22 cellular contexts compared by ENCODE assay signal in the genomic region with DNA sequence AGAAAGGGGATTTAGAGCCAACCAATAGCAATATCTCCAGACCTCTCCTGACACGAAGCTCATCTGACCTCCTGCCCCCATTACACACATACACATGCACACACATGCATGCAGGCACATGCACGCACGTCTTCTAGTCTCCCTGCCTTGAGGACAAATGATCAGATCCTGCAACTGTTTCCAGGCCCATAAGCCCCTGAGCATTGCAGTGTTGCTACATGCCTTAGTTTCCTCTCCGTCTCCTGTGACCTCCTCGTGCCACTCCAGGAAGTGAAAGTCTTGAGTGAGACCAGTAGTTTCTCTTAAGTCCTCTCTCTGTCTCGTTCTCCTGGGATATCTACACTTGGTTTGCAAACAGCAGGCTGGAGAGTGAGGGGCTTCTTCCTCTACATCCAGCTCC. TPM values are rescaled to one million over a fixed set of nuclear protein-coding genes. Genes with fewer than 3 reads are reported as not detected.
DNase-seq lines count a peak whose midpoint lies in the region; ATAC-seq, FAIRE-seq and TF ChIP-seq lines count a peak whose summit lies in the region.
"Had no signal": no experiment of that assay in that cellular context is flagged by ENCODE, and none has a peak within 500 bp of the region (broad histone marks: within the 10 kb centered on the region; RNA-seq: fewer than 3 reads in every experiment).

No MANE protein-coding gene starts in this region.

- no peaks in the 10 kb centered on the region for H3K9me2 ChIP-seq in OCI-LY7 (ENCODE audit: insufficient read depth, low read length)
- H3K9me2 ChIP-seq in hepatocyte (replicated peaks; ENCODE audit: insufficient read depth): no peaks in the 10 kb centered on the region

- in situ Hi-C loops in HepG2 (cut with HindIII; ENCODE audit: extremely low pct_ligation_motif_present, low pct_unique_long_range_greater_than_20kb): no loop called here

- WGBS in right lobe of liver (ENCODE audit: insufficient coverage, low coverage, low lambda C conversion rate, missing lambda C conversion rate): 42% methylated on average over 4 of the region's 6 CpGs
- WGBS in HepG2 (ENCODE audit: low lambda C conversion rate): 15% methylated on average over 6 of the region's 6 CpGs
- 64% methylated on average over 6 of the region's 6 CpGs for WGBS in hepatocyte (ENCODE audit: low lambda C conversion rate, missing lambda C conversion rate)

- no peaks in the 10 kb centered on the region for H3K36me3 ChIP-seq in right lobe of liver
- no peaks in the 10 kb centered on the region for H3K36me3 ChIP-seq in HepG2 (replicated peaks in 1 of 2; ENCODE audit: control insufficient read depth in 1 of 2, insufficient read depth in 2 of 2, low read length in 2 of 2)
- peaks cover 78% of the 10 kb centered on the region for H3K36me3 ChIP-seq in OCI-LY7 (ENCODE audit: insufficient read depth, low read length)
- H3K36me3 ChIP-seq in lower lobe of right lung: peaks cover 5% of the 10 kb centered on the region
- no peaks in the 10 kb centered on the region for H3K36me3 ChIP-seq in hepatocyte (replicated peaks; ENCODE audit: insufficient read depth, low read depth)
- H3K36me3 ChIP-seq: colonic mucosa had no signal

- H3K27ac ChIP-seq in right lobe of liver (no peak overlapping the region), HepG2 (ENCODE audit: extremely low read length, insufficient read depth, low read length) (no peak overlapping the region), OCI-LY7 (ENCODE audit: low read depth, low read length, poor library complexity, severe bottlenecking) (peak overlapping the region; percentile 91), lower lobe of right lung (peak overlapping the region; percentile 28), hepatocyte (no peak overlapping the region)
- H3K27ac ChIP-seq: colonic mucosa, stomach had no signal

- no peak for TF ChIP-seq CTCF in right lobe of liver (IDR thresholded peaks at IDR 0.05)
- TF ChIP-seq CTCF in HepG2 (CRISPR knock-in tag; IDR thresholded peaks at IDR 0.05): no peak
- TF ChIP-seq CTCF in OCI-LY7 (conservative IDR thresholded peaks at IDR 0.05; ENCODE audit: low read length): no peak
- TF ChIP-seq CTCF in lower lobe of right lung (IDR thresholded peaks at IDR 0.05): no peak
- no peak for TF ChIP-seq CTCF in hepatocyte (IDR thresholded peaks at IDR 0.05; ENCODE audit: poor library complexity)

- H3K9me3 ChIP-seq in right lobe of liver (no peaks in the 10 kb centered on the region), HepG2 (ENCODE audit: low read length) (no peaks in the 10 kb centered on the region), OCI-LY7 (ENCODE audit: low read length) (no peaks in the 10 kb centered on the region), lower lobe of right lung (no peaks in the 10 kb centered on the region), hepatocyte (ENCODE audit: low read depth) (no peaks in the 10 kb centered on the region)
- H3K9me3 ChIP-seq: colonic mucosa, stomach had no signal

- H4K20me1 ChIP-seq in HepG2 (ENCODE audit: insufficient read depth, low read length): no peaks in the 10 kb centered on the region
- H4K20me1 ChIP-seq in OCI-LY7 (ENCODE audit: insufficient read depth, low read length): peaks cover 25% of the 10 kb centered on the region
- no peaks in the 10 kb centered on the region for H4K20me1 ChIP-seq in hepatocyte (ENCODE audit: insufficient read depth, poor library complexity, severe bottlenecking)

- H3K4me3 ChIP-seq in right lobe of liver (no peak overlapping the region), HepG2 (replicated peaks in 1 of 3; ENCODE audit: insufficient read depth in 1 of 3, low read depth in 2 of 3, low read length in 3 of 3) (no peak overlapping the region), OCI-LY7 (ENCODE audit: low read depth, low read length, poor library complexity, severe bottlenecking) (peak overlapping the region; percentile 16), lower lobe of right lung (no peak overlapping the region), hepatocyte (no peak overlapping the region)
- H3K4me3 ChIP-seq: colonic mucosa, lung, stomach had no signal

- H3K4me2 ChIP-seq in HepG2 (ENCODE audit: low read depth, low read length): no peak overlapping the region
- H3K4me2 ChIP-seq in OCI-LY7 (ENCODE audit: low read length): peak overlapping the region; percentile 91
- H3K4me2 ChIP-seq in hepatocyte: no peak overlapping the region

- DNase-seq in right lobe of liver (no peak), HepG2 (ENCODE audit: low spot score) (no peak), OCI-LY7 (ENCODE audit: low spot score) (peak; percentile 48), lower lobe of right lung (no peak), hepatocyte (ENCODE audit: low spot score) (no peak), GOT3 (lab: John Stamatoyannopoulos, UW) (no peak), T1000 (lab: John Stamatoyannopoulos, UW) (no peak), GM19238 (ENCODE audit: insufficient read length, low spot score) (no peak)
- DNase-seq: activated CD4-positive, alpha-beta T cell treated with anti-CD3 and anti-CD28 coated beads for 36 hours; colonic mucosa; Kasumi-1; NCI-H1417; NCI-H2171; stimulated activated CD4-positive, alpha-beta T cell treated with anti-CD3 and anti-CD28 coated beads, Interleukin-2, amount 100 ng/mL, for 24 hours; stomach had no signal

- TF ChIP-seq EP300 in HepG2 (IDR thresholded peaks at IDR 0.05; ENCODE audit: low read depth in 2 of 2, low read length in 2 of 2) (no peak), HepG2 (CRISPR knock-in tag; IDR thresholded peaks at IDR 0.05; ENCODE audit: borderline replicate concordance) (no peak)

- TF ChIP-seq RAD21 in HepG2 (CRISPR knock-in tag; IDR thresholded peaks at IDR 0.05): no peak

- FAIRE-seq in HepG2 (lab: Jason Lieb, UNC): no peak
- FAIRE-seq: endometrium, RCC 7860, TTC549 had no signal

- no peaks in the 10 kb centered on the region for H3K79me2 ChIP-seq in HepG2 (ENCODE audit: insufficient read depth, low read length)
- peaks cover 100% of the 10 kb centered on the region for H3K79me2 ChIP-seq in OCI-LY7 (ENCODE audit: insufficient read depth, low read depth, low read length)
- H3K79me2 ChIP-seq in hepatocyte: no peaks in the 10 kb centered on the region

- ATAC-seq in right lobe of liver (peak; percentile 26 to 46 (median 36)), HepG2 (no peak), lower lobe of right lung (peak; percentile 17 to 23)
- ATAC-seq: activated CD4-positive, alpha-beta T cell treated with anti-CD3 and anti-CD28 coated beads for 36 hours; SK-N-SH treated with all-trans-retinoic acid at 6 μM for 48 hours had no signal

- POLR2A ChIA-PET in HepG2 (lab: Yijun Ruan, JAX): no interaction called here
- POLR2A ChIA-PET in OCI-LY7 (lab: Charles Lee): no interaction called here

- no peak overlapping the region for H3K9ac ChIP-seq in HepG2 (ENCODE audit: insufficient read depth, low read depth, low read length)

- H3K27me3 ChIP-seq in right lobe of liver (no peaks in the 10 kb centered on the region), HepG2 (ENCODE audit: control insufficient read depth in 1 of 2, insufficient read depth in 2 of 2, low read length in 2 of 2) (peaks cover 0 to 15% of the 10 kb centered on the region in 2 experiments; a peak in 2 of 5 replicates), lower lobe of right lung (ENCODE audit: low read depth) (no peaks in the 10 kb centered on the region), hepatocyte (peaks cover 28% of the 10 kb centered on the region)
- H3K27me3 ChIP-seq: colonic mucosa had no signal

- H2AFZ ChIP-seq in HepG2 (ENCODE audit: low read length): no peak overlapping the region
- no peak overlapping the region for H2AFZ ChIP-seq in OCI-LY7 (ENCODE audit: low read length)
- no peak overlapping the region for H2AFZ ChIP-seq in hepatocyte

- CTCF ChIA-PET in HepG2 (lab: Yijun Ruan, JAX; ENCODE audit: low intra/inter-chr PET ratio, low total read pairs): no interaction called here
- CTCF ChIA-PET in OCI-LY7 (lab: Charles Lee; ENCODE audit: unreplicated experiment): no interaction called here

- intact Hi-C loops in right lobe of liver (cut with DNase I): no loop called here
- intact Hi-C loops in HepG2 (cut with micrococcal nuclease; ENCODE audit: unreplicated experiment): no loop called here
- intact Hi-C loops in OCI-LY7 (cut with micrococcal nuclease; ENCODE audit: unreplicated experiment): no loop called here
- intact Hi-C loops in lower lobe of right lung (cut with DNase I): no loop called here

- TF ChIP-seq POLR2A in right lobe of liver (IDR thresholded peaks at IDR 0.05) (no peak), HepG2 (IDR thresholded peaks at IDR 0.05; ENCODE audit: insufficient read depth in 1 of 2, low read depth in 2 of 2, low read length in 2 of 2) (no peak)

- BruUV-seq in HepG2 (replicated peaks; lab: Mats Ljungman, UMichigan) (no TSS peak), OCI-LY7 (replicated peaks; lab: Mats Ljungman, UMichigan) (no TSS peak)

- H3K4me1 ChIP-seq in right lobe of liver (peaks cover 0 to 6% (median 0%) of the 10 kb centered on the region in 4 donors), HepG2 (ENCODE audit: insufficient read depth, low read length) (no peaks in the 10 kb centered on the region), OCI-LY7 (ENCODE audit: insufficient read depth, low read length, poor library complexity, severe bottlenecking) (peaks cover 97% of the 10 kb centered on the region), lower lobe of right lung (peaks cover 93% of the 10 kb centered on the region), hepatocyte (ENCODE audit: insufficient read depth) (no peaks in the 10 kb centered on the region)
- H3K4me1 ChIP-seq: colonic mucosa had no signal

RNA-seq across cellular contexts. Expression of a gene that starts 8.2 kb away (rescaled TPM):
- total RNA-seq in right lobe of liver (1 to 10 TPM in 5 of 6 experiments, under 1 TPM in 1; 0.95 to 6.4 (median 3.3) TPM), HepG2 (2016; rRNA removed; fragmentation: Illumina TruSeq; extraction: Trizol) (0.09 and 0.11 TPM in 2 replicates), OCI-LY7 (2022) (101 and 124 TPM in 2 replicates), lower lobe of right lung (119 TPM), hepatocyte (0.08 TPM in 1 of 2 replicates, not detected in the other)
- 0.09 TPM in 1 of 2 replicates, not detected in the other for total RNA-seq in HepG2 (2016; cell fraction: cytosol; rRNA removed; fragmentation: Illumina TruSeq; extraction: Trizol; ENCODE audit: low read depth)
- total RNA-seq in HepG2 (2016; cell fraction: insoluble cytoplasmic fraction; rRNA removed; fragmentation: Illumina TruSeq; extraction: Trizol): 0.10 and 0.13 TPM in 2 replicates
- 0.09 and 0.21 TPM in 2 replicates for total RNA-seq in HepG2 (2016; cell fraction: membrane; rRNA removed; fragmentation: Illumina TruSeq; extraction: Trizol)
- 0.19 TPM in 1 of 2 replicates, not detected in the other for total RNA-seq in HepG2 (2016; cell fraction: nucleus; rRNA removed; fragmentation: Illumina TruSeq; extraction: Trizol)
- polyA plus RNA-seq in HepG2 (2011; rRNA removed) (0.05 and 0.08 TPM in 2 replicates), hepatocyte (0.24 and 1.1 TPM in 2 replicates)
- polyA plus RNA-seq in HepG2 (2011; cell fraction: cytosol; rRNA removed): 0.10 and 0.11 TPM in 2 replicates
- 0.28 and 0.47 TPM in 2 replicates for polyA plus RNA-seq in HepG2 (2011; cell fraction: nucleus; rRNA removed)
- 0.36 and 0.56 TPM in 2 replicates for polyA plus RNA-seq in HepG2 (2012)
- polyA plus RNA-seq in HepG2 (2016; cell fraction: cytosol; fragmentation: Illumina TruSeq; extraction: Trizol; ENCODE audit: low read depth): 0.11 and 0.14 TPM in 2 replicates
- polyA plus RNA-seq in HepG2 (2016; cell fraction: insoluble cytoplasmic fraction; fragmentation: Illumina TruSeq; extraction: Trizol; ENCODE audit: low read depth): 0.13 TPM in 1 of 2 replicates, not detected in the other
- 0.24 TPM in 1 of 2 replicates, not detected in the other for polyA plus RNA-seq in HepG2 (2016; cell fraction: membrane; fragmentation: Illumina TruSeq; extraction: Trizol; ENCODE audit: low read depth)
- polyA plus RNA-seq in HepG2 (2016; cell fraction: nucleus; fragmentation: Illumina TruSeq; extraction: Trizol; ENCODE audit: insufficient read depth, low read depth): 0.15 TPM in 1 of 2 replicates, not detected in the other
- 0.06 and 1.5 TPM in 2 replicates for polyA minus RNA-seq in HepG2 (2011; rRNA and poly(A)+ RNA removed; ENCODE audit: low replicate concordance)
- 0.26 TPM in 1 of 2 replicates, not detected in the other for polyA minus RNA-seq in HepG2 (2011; cell fraction: cytosol; rRNA and poly(A)+ RNA removed)
- polyA minus RNA-seq in HepG2 (2011; cell fraction: nucleus; rRNA and poly(A)+ RNA removed): 0.12 and 0.26 TPM in 2 replicates
- total RNA-seq in OCI-LY7 (2014; rRNA removed; shearing (Covaris generic)): 56.1 and 68.7 TPM in 2 replicates
- total RNA-seq: G401, osteocyte had no signal

RNA-seq across cellular contexts. Expression of a gene that starts 57.0 kb away (rescaled TPM):
- total RNA-seq in right lobe of liver: 10 to 100 TPM; 35.8 to 93.8 (median 54.1) TPM
- 57.9 and 70.4 TPM in 2 replicates for total RNA-seq in HepG2 (2016; rRNA removed; fragmentation: Illumina TruSeq; extraction: Trizol)
- total RNA-seq in HepG2 (2016; cell fraction: cytosol; rRNA removed; fragmentation: Illumina TruSeq; extraction: Trizol; ENCODE audit: low read depth): 68.6 and 86.7 TPM in 2 replicates
- 54.1 and 71.8 TPM in 2 replicates for total RNA-seq in HepG2 (2016; cell fraction: insoluble cytoplasmic fraction; rRNA removed; fragmentation: Illumina TruSeq; extraction: Trizol)
- total RNA-seq in HepG2 (2016; cell fraction: membrane; rRNA removed; fragmentation: Illumina TruSeq; extraction: Trizol): 117 and 144 TPM in 2 replicates
- 35.4 and 46.3 TPM in 2 replicates for total RNA-seq in HepG2 (2016; cell fraction: nucleus; rRNA removed; fragmentation: Illumina TruSeq; extraction: Trizol)
- polyA plus RNA-seq in HepG2 (2011; rRNA removed): 51.5 and 54.4 TPM in 2 replicates
- 69.5 and 78.6 TPM in 2 replicates for polyA plus RNA-seq in HepG2 (2011; cell fraction: cytosol; rRNA removed)
- polyA plus RNA-seq in HepG2 (2011; cell fraction: nucleus; rRNA removed): 40.4 and 50.2 TPM in 2 replicates
- 45.6 and 55.0 TPM in 2 replicates for polyA plus RNA-seq in HepG2 (2012)
- 70.9 and 88.4 TPM in 2 replicates for polyA plus RNA-seq in HepG2 (2016; cell fraction: cytosol; fragmentation: Illumina TruSeq; extraction: Trizol; ENCODE audit: low read depth)
- polyA plus RNA-seq in HepG2 (2016; cell fraction: insoluble cytoplasmic fraction; fragmentation: Illumina TruSeq; extraction: Trizol; ENCODE audit: low read depth): 58.1 and 70.0 TPM in 2 replicates
- polyA plus RNA-seq in HepG2 (2016; cell fraction: membrane; fragmentation: Illumina TruSeq; extraction: Trizol; ENCODE audit: low read depth): 120 and 124 TPM in 2 replicates
- polyA plus RNA-seq in HepG2 (2016; cell fraction: nucleus; fragmentation: Illumina TruSeq; extraction: Trizol; ENCODE audit: insufficient read depth, low read depth): 60.2 and 65.5 TPM in 2 replicates
- polyA minus RNA-seq in HepG2 (2011; rRNA and poly(A)+ RNA removed; ENCODE audit: low replicate concordance): 31.7 and 71.0 TPM in 2 replicates
- 34.2 and 35.1 TPM in 2 replicates for polyA minus RNA-seq in HepG2 (2011; cell fraction: cytosol; rRNA and poly(A)+ RNA removed)
- polyA minus RNA-seq in HepG2 (2011; cell fraction: nucleus; rRNA and poly(A)+ RNA removed): 24.7 and 27.7 TPM in 2 replicates
- 12.7 and 17.6 TPM in 2 replicates for total RNA-seq in OCI-LY7 (2014; rRNA removed; shearing (Covaris generic))
- 13.5 and 15.1 TPM in 2 replicates for total RNA-seq in OCI-LY7 (2022)
- 29.9 TPM for total RNA-seq in lower lobe of right lung
- total RNA-seq in hepatocyte: 51.6 and 53.7 TPM in 2 replicates
- polyA plus RNA-seq in hepatocyte: 68.9 and 82.4 TPM in 2 replicates

RNA-seq across cellular contexts. Expression of a gene that starts 59.1 kb away (rescaled TPM):
- total RNA-seq in right lobe of liver (10 to 100 TPM; 15.2 to 25.9 (median 19.8) TPM), HepG2 (2016; rRNA removed; fragmentation: Illumina TruSeq; extraction: Trizol) (10.3 and 13.6 TPM in 2 replicates), OCI-LY7 (2022) (50.9 and 52.0 TPM in 2 replicates), lower lobe of right lung (34.6 TPM), hepatocyte (19.7 and 22.6 TPM in 2 replicates)
- total RNA-seq in HepG2 (2016; cell fraction: cytosol; rRNA removed; fragmentation: Illumina TruSeq; extraction: Trizol; ENCODE audit: low read depth): 35.7 and 39.7 TPM in 2 replicates
- total RNA-seq in HepG2 (2016; cell fraction: insoluble cytoplasmic fraction; rRNA removed; fragmentation: Illumina TruSeq; extraction: Trizol): 10.6 and 12.8 TPM in 2 replicates
- 14.4 and 15.9 TPM in 2 replicates for total RNA-seq in HepG2 (2016; cell fraction: membrane; rRNA removed; fragmentation: Illumina TruSeq; extraction: Trizol)
- total RNA-seq in HepG2 (2016; cell fraction: nucleus; rRNA removed; fragmentation: Illumina TruSeq; extraction: Trizol): 17.5 and 18.7 TPM in 2 replicates
- polyA plus RNA-seq in HepG2 (2011; rRNA removed) (8.5 and 9.5 TPM in 2 replicates), hepatocyte (22.3 and 29.0 TPM in 2 replicates)
- 6.6 and 6.8 TPM in 2 replicates for polyA plus RNA-seq in HepG2 (2011; cell fraction: cytosol; rRNA removed)
- polyA plus RNA-seq in HepG2 (2011; cell fraction: nucleus; rRNA removed): 17.0 and 19.5 TPM in 2 replicates
- polyA plus RNA-seq in HepG2 (2012): 10.3 and 12.0 TPM in 2 replicates
- polyA plus RNA-seq in HepG2 (2016; cell fraction: cytosol; fragmentation: Illumina TruSeq; extraction: Trizol; ENCODE audit: low read depth): 1.7 and 1.9 TPM in 2 replicates
- polyA plus RNA-seq in HepG2 (2016; cell fraction: insoluble cytoplasmic fraction; fragmentation: Illumina TruSeq; extraction: Trizol; ENCODE audit: low read depth): 11.8 and 14.0 TPM in 2 replicates
- 3.4 and 4.4 TPM in 2 replicates for polyA plus RNA-seq in HepG2 (2016; cell fraction: membrane; fragmentation: Illumina TruSeq; extraction: Trizol; ENCODE audit: low read depth)
- polyA plus RNA-seq in HepG2 (2016; cell fraction: nucleus; fragmentation: Illumina TruSeq; extraction: Trizol; ENCODE audit: insufficient read depth, low read depth): 22.7 and 25.7 TPM in 2 replicates
- 24.9 and 35.4 TPM in 2 replicates for polyA minus RNA-seq in HepG2 (2011; rRNA and poly(A)+ RNA removed; ENCODE audit: low replicate concordance)
- 14.4 and 19.0 TPM in 2 replicates for polyA minus RNA-seq in HepG2 (2011; cell fraction: cytosol; rRNA and poly(A)+ RNA removed)
- polyA minus RNA-seq in HepG2 (2011; cell fraction: nucleus; rRNA and poly(A)+ RNA removed): 25.8 and 32.0 TPM in 2 replicates
- 26.2 and 31.1 TPM in 2 replicates for total RNA-seq in OCI-LY7 (2014; rRNA removed; shearing (Covaris generic))

Comparison
In these comparisons a context has a peak if more than half of its experiments do, and no peak if none do; other contexts are left out.
1. H3K27ac ChIP-seq: peak in OCI-LY7 (single experiment) and lower lobe of right lung (single experiment); none in right lobe of liver (0 of 3), HepG2 (single experiment) and hepatocyte (single experiment).
2. RNA of a gene that starts 8.2 kb away (total RNA-seq): 119 TPM in lower lobe of right lung (single experiment) and 56.1 to 124 TPM in OCI-LY7; 0.95 to 6.4 TPM in right lobe of liver, 0.09 to 0.21 TPM in HepG2 and 0.08 TPM in hepatocyte; every median in the first group is over 4 times any median in the second.